Comparison of ENCODE assay signal across 13 cellular contexts in the genomic region with DNA sequence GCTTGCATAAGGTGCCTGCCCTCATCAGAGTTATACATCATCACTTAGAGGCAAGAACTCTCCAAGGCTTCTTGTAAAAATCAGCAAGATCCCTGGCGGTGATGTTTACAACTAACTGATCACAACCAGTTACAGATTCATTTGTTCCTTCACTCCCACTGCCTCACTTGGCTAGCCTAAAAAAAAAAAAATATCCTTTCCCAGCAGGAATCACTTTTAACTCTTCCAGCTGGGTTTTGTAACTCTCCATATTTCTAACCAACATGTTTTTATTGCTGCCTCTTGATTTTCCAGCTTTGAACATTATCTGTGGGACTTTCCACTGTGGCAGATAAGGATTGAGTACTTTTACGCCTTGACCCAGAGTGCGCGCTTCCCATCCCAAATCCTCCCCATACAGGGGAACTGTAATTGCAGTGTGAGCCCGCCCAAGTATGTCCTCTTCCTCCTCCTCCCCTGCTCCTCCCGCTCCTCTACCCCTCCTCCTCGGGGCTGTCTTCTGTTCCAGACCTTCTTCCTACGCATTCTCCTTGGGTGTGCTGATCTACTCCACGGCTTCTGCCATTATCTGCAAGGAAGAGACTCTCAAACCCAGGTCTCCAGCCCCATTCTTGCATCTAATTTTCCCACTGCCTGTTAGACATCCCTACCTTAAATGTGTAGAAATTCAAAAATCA. TPM values are rescaled to one million over a fixed set of nuclear protein-coding genes. Genes with fewer than 3 reads are reported as not detected.
DNase-seq lines count a peak whose midpoint lies in the region; ATAC-seq and TF ChIP-seq lines count a peak whose summit lies in the region.
"Had no signal": no experiment of that assay in that cellular context is flagged by ENCODE, and none has a peak within 500 bp of the region (broad histone marks: within the 10 kb centered on the region; RNA-seq: fewer than 3 reads in every experiment).

No MANE protein-coding gene starts in this region.

- DNase-seq in T-helper 2 cell treated with Interferon-gamma antibody and Interleukin-4, amounts not matched to agents 5 μg/mL and 100 μg/mL, for 36 hours (ENCODE audit: low spot score), result no peak
- DNase-seq in T-helper 2 cell (no peak), fibroblast of pulmonary artery (ENCODE audit: low read depth) (peak; percentile 28), mesenteric fat pad (ENCODE audit: low spot score) (peak; percentile 39), type B pancreatic cell (ENCODE audit: extremely low spot score, unreplicated experiment) (no peak), NCI-H1092 treated with DMSO at 0.1 percent for 48 hours (lab: John Stamatoyannopoulos, UW) (no peak)
- DNase-seq: activated naive CD8-positive, alpha-beta T cell treated with anti-CD3 and anti-CD28 coated beads, Interleukin-2, amount 10 ng/mL, durations not matched to agents 7 days and 5 days; CD4-positive, alpha-beta memory T cell; psoas muscle; stimulated activated CD4-positive, alpha-beta T cell treated with anti-CD3 and anti-CD28 coated beads, Interleukin-2, amount 100 ng/mL, for 48 hours had no signal

- H3K27me3 Mint-ChIP-seq in T-helper 2 cell treated with Interferon-gamma antibody and Interleukin-4, amounts not matched to agents 5 μg/mL and 100 μg/mL, for 36 hours (ENCODE audit: low read depth), result no peaks in the 10 kb centered on the region
- H3K27me3 Mint-ChIP-seq in type B pancreatic cell, result no peaks in the 10 kb centered on the region
- H3K27me3 Mint-ChIP-seq: activated naive CD8-positive, alpha-beta T cell treated with anti-CD3 and anti-CD28 coated beads, Interleukin-2, amount 10 ng/mL, durations not matched to agents 7 days and 5 days; CD4-positive, alpha-beta memory T cell had no signal

- no peak for ATAC-seq in HG02759 (IDR thresholded peaks at IDR 0.05; ENCODE audit: unreplicated experiment)
- ATAC-seq in HG03175 (IDR thresholded peaks at IDR 0.05; ENCODE audit: unreplicated experiment), result no peak
- ATAC-seq: SK-N-SH treated with all-trans-retinoic acid at 6 μM for 48 hours had no signal

- no peak overlapping the region for H3K4me3 ChIP-seq in fibroblast of pulmonary artery (replicated peaks; ENCODE audit: low read depth, low read length)
- H3K4me3 ChIP-seq: psoas muscle had no signal

- peaks cover 62% of the 10 kb centered on the region for H3K36me3 Mint-ChIP-seq in T-helper 2 cell treated with Interferon-gamma antibody and Interleukin-4, amounts not matched to agents 5 μg/mL and 100 μg/mL, for 36 hours (ENCODE audit: low read depth)
- H3K36me3 Mint-ChIP-seq in type B pancreatic cell, result peaks cover 24% of the 10 kb centered on the region

- no peak for TF ChIP-seq CTCF in fibroblast of pulmonary artery (IDR thresholded peaks at IDR 0.05; ENCODE audit: low read length, missing control alignments)
- no peak for TF ChIP-seq CTCF in type B pancreatic cell (conservative IDR thresholded peaks at IDR 0.05)

- peak overlapping the region; percentile 28 for H3K27ac Mint-ChIP-seq in T-helper 2 cell treated with Interferon-gamma antibody and Interleukin-4, amounts not matched to agents 5 μg/mL and 100 μg/mL, for 36 hours
- peak overlapping the region; percentile 86 for H3K27ac Mint-ChIP-seq in type B pancreatic cell
- H3K27ac Mint-ChIP-seq: activated naive CD8-positive, alpha-beta T cell treated with anti-CD3 and anti-CD28 coated beads, Interleukin-2, amount 10 ng/mL, durations not matched to agents 7 days and 5 days had no signal

- H3K4me3 Mint-ChIP-seq in T-helper 2 cell treated with Interferon-gamma antibody and Interleukin-4, amounts not matched to agents 5 μg/mL and 100 μg/mL, for 36 hours, result no peak overlapping the region
- no peak overlapping the region for H3K4me3 Mint-ChIP-seq in type B pancreatic cell
- H3K4me3 Mint-ChIP-seq: activated naive CD8-positive, alpha-beta T cell treated with anti-CD3 and anti-CD28 coated beads, Interleukin-2, amount 10 ng/mL, durations not matched to agents 7 days and 5 days; CD4-positive, alpha-beta memory T cell had no signal

- H3K4me1 Mint-ChIP-seq in T-helper 2 cell treated with Interferon-gamma antibody and Interleukin-4, amounts not matched to agents 5 μg/mL and 100 μg/mL, for 36 hours (ENCODE audit: low read depth), result peaks cover 5% of the 10 kb centered on the region
- peaks cover 7% of the 10 kb centered on the region for H3K4me1 Mint-ChIP-seq in type B pancreatic cell (ENCODE audit: unreplicated experiment)

- H3K9me3 Mint-ChIP-seq in T-helper 2 cell treated with Interferon-gamma antibody and Interleukin-4, amounts not matched to agents 5 μg/mL and 100 μg/mL, for 36 hours, result no peaks in the 10 kb centered on the region
- H3K9me3 Mint-ChIP-seq in type B pancreatic cell, result no peaks in the 10 kb centered on the region
- H3K9me3 Mint-ChIP-seq: activated naive CD8-positive, alpha-beta T cell treated with anti-CD3 and anti-CD28 coated beads, Interleukin-2, amount 10 ng/mL, durations not matched to agents 7 days and 5 days; CD4-positive, alpha-beta memory T cell had no signal

RNA-seq across cellular contexts. Expression of gene CYB5D2, which starts 43.4 kb away (rescaled TPM):
- 16.6 TPM for total RNA-seq in mesenteric fat pad
- 12.3 and 15.0 TPM in 2 replicates for total RNA-seq in type B pancreatic cell (ENCODE audit: low replicate concordance)

RNA-seq across cellular contexts. Expression of gene ZZEF1, which starts 43.6 kb away (rescaled TPM):
- total RNA-seq in mesenteric fat pad (56.2 TPM), type B pancreatic cell (ENCODE audit: low replicate concordance) (34.9 and 35.0 TPM in 2 replicates)

Comparison
In these comparisons a context has a peak if more than half of its experiments do, and no peak if none do; other contexts are left out.
1. DNase-seq: peak in fibroblast of pulmonary artery (single experiment) and mesenteric fat pad (single experiment); none in T-helper 2 cell treated with Interferon-gamma antibody and Interleukin-4, amounts not matched to agents 5 μg/mL and 100 μg/mL, for 36 hours (single experiment), T-helper 2 cell (0 of 5), type B pancreatic cell (single experiment) and NCI-H1092 treated with DMSO at 0.1 percent for 48 hours (single experiment).